1 cellular context compared by ENCODE assay signal in the genomic region with DNA sequence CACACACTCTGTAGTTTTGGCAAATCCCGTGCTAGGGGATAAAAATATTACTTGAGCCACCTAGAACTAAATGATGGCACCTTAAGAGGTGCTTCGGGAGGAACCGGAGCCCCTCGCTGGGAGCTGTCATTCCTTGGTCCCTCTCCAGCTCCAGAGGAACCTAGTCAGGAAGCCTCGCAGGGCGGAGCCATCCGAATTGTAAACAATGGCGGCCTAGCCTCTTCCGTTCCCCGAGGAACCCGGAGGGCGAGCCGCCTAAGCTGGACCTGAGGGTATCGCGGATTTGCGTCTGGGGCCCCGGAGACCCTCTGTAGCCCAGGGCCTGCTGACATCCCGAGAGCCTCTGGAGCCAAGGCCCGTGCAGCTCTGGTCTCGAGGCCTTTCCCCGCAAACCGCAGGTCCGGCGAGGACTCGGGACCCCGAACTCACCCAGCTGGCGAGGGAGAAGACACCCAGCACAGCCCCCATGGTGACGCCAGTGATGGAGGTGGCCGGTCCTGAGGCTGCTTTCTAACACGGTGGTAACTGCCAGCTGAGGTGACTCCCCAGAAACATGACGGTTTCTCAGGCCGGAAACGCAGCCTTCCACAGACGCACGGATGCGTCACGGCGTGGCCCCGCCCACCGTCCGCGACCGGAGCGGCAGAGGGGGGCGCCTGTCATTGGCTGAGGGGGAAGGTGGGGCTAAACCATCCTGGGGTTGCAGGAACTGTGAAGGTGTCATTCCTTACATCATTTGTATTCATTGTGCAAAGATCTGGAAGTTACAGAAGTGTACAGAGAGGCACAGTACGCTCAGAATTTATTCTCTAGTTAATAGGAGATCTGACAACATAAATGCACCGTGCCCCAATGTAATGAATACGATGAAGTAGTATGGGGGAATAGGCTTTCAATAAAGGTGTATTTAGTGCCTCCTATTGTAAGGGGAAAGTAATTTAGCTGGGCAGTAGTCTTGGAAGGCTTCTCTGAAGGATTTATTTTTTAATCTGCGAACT.
TF ChIP-seq lines count a peak whose summit lies in the region.

TSS of gene SERINC3 (minus strand) at position 587 of the 998 bp plus-strand sequence. CDS start at position 468, 119 bp downstream.

TF ChIP-seq in liver, 16 proteins besides CTCF, POLR2A, EP300 and RAD21 (continued from another document):
- peak; percentile 92 for TF ChIP-seq SP1 (IDR thresholded peaks at IDR 0.05)
- TF ChIP-seq RXRA (IDR thresholded peaks at IDR 0.05): peak; percentile 61 to 79
- no peak for TF ChIP-seq FOXA1 (IDR thresholded peaks at IDR 0.05)
- TF ChIP-seq, protein P1, sequence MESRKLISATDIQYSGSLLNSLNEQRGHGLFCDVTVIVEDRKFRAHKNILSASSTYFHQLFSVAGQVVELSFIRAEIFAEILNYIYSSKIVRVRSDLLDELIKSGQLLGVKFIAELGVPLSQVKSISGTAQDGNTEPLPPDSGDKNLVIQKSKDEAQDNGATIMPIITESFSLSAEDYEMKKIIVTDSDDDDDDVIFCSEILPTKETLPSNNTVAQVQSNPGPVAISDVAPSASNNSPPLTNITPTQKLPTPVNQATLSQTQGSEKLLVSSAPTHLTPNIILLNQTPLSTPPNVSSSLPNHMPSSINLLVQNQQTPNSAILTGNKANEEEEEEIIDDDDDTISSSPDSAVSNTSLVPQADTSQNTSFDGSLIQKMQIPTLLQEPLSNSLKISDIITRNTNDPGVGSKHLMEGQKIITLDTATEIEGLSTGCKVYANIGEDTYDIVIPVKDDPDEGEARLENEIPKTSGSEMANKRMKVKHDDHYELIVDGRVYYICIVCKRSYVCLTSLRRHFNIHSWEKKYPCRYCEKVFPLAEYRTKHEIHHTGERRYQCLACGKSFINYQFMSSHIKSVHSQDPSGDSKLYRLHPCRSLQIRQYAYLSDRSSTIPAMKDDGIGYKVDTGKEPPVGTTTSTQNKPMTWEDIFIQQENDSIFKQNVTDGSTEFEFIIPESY (IDR thresholded peaks at IDR 0.05): peak; percentile 45
- peak; percentile 35 for TF ChIP-seq ATF3 (IDR thresholded peaks at IDR 0.05)
- TF ChIP-seq EGR1 (IDR thresholded peaks at IDR 0.05; ENCODE audit: low read depth in 2 of 2): peak in 1 of 2 donors; percentile 20
